25 cellular contexts compared by ENCODE assay signal in the genomic region with DNA sequence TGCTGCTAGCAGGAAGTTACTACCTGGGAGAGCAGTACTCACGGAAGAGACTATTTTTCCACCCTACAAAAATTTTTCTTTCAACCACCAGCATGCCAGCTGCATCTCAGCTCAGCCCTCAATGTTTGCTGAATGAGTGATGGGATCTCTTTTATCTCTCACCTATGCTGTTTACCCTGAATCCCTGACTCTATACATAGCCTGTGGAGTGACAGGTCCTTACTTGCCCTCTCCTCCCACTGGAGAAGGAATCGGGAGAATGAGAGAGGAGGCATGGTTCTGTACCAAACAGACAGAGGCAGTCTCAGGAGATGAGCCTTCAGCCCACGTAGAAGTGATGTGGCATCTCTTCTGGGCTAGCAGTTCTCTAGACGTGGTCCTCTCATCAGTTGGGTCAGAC. TPM values are rescaled to one million over a fixed set of nuclear protein-coding genes. Genes with fewer than 3 reads are reported as not detected.
A peak's percentile ranks its signal among the peaks of the same experiment; 100 is the strongest.
DNase-seq lines count a peak whose midpoint lies in the region; FAIRE-seq and TF ChIP-seq lines count a peak whose summit lies in the region.
"Had no signal": no experiment of that assay in that cellular context is flagged by ENCODE, and none has a peak within 500 bp of the region (broad histone marks: within the 10 kb centered on the region; RNA-seq: fewer than 3 reads in every experiment).

No MANE protein-coding gene starts in this region.

- H3K4me1 ChIP-seq in tibial nerve (no peaks in the 10 kb centered on the region), small intestine (ENCODE audit: control insufficient read depth in 2 of 2, insufficient read depth in 1 of 2, low read depth in 1 of 2, low read length in 1 of 2) (peaks cover 3% of the 10 kb centered on the region in 2 donors)
- H3K4me1 ChIP-seq: SJCRH30 had no signal

- TF ChIP-seq EP300 in tibial nerve (IDR thresholded peaks at IDR 0.05): no peak

- H3K9me3 ChIP-seq in tibial nerve: no peaks in the 10 kb centered on the region
- H3K9me3 ChIP-seq in small intestine (ENCODE audit: control insufficient read depth, low read depth): no peaks in the 10 kb centered on the region
- H3K9me3 ChIP-seq: MG63, SJCRH30 had no signal

- H3K27me3 ChIP-seq in tibial nerve: peaks cover 0 to 23% of the 10 kb centered on the region in 2 donors
- H3K27me3 ChIP-seq in small intestine (ENCODE audit: control insufficient read depth in 2 of 2, insufficient read depth in 2 of 2, low read length in 2 of 2): no peaks in the 10 kb centered on the region
- H3K27me3 ChIP-seq: SJCRH30 had no signal

- 74 to 78% methylated on average over 4 of the region's 4 CpGs for WGBS in tibial nerve, 2 donors
- 55 to 62% (median 60%) methylated on average over 4 of the region's 4 CpGs for WGBS in small intestine, 3 donors

- no peak overlapping the region for H3K4me3 ChIP-seq in epithelial cell of esophagus (ENCODE audit: low read length)
- H3K4me3 ChIP-seq in tibial nerve: no peak overlapping the region
- no peak overlapping the region for H3K4me3 ChIP-seq in small intestine (ENCODE audit: low read depth in 1 of 2, low read length in 2 of 2)
- H3K4me3 ChIP-seq: GM23248, MG63, SJCRH30 had no signal

- no peak for TF ChIP-seq POLR2A in tibial nerve (IDR thresholded peaks at IDR 0.05)

- no peak for FAIRE-seq in small intestine (lab: Jason Lieb, UNC)
- FAIRE-seq: GM18507, RCC 7860 had no signal

- TF ChIP-seq CTCF in epithelial cell of esophagus (IDR thresholded peaks at IDR 0.05; ENCODE audit: insufficient read depth, low read depth, low read length, missing control alignments) (no peak), tibial nerve (IDR thresholded peaks at IDR 0.05) (no peak)

- no peaks in the 10 kb centered on the region for H3K36me3 ChIP-seq in tibial nerve
- no peaks in the 10 kb centered on the region for H3K36me3 ChIP-seq in small intestine (ENCODE audit: control insufficient read depth in 2 of 2, insufficient read depth in 2 of 2, low read length in 2 of 2)
- H3K36me3 ChIP-seq: MG63, SJCRH30 had no signal

- no peak overlapping the region for H3K27ac ChIP-seq in tibial nerve
- no peak overlapping the region for H3K27ac ChIP-seq in small intestine (ENCODE audit: low read depth in 1 of 2, low read length in 1 of 2)
- H3K27ac ChIP-seq: 22Rv1, C4-2B, GM23248, SJCRH30 had no signal

- DNase-seq in NCI-H1105 treated with DMSO at 0.1 percent for 48 hours (lab: John Stamatoyannopoulos, UW): peak; percentile 18
- DNase-seq in NCI-H1105 (lab: John Stamatoyannopoulos, UW): no peak
- DNase-seq in DMS153 treated with DMSO at 0.1 percent for 48 hours (lab: John Stamatoyannopoulos, UW; ENCODE audit: unreplicated experiment): peak; percentile 47
- peak; percentile 93 for DNase-seq in NCI-H345 (lab: John Stamatoyannopoulos, UW)
- peak; percentile 60 for DNase-seq in epithelial cell of esophagus (ENCODE audit: low read depth)
- DNase-seq in tibial nerve (ENCODE audit: low spot score in 2 of 2): no peak
- DNase-seq in small intestine: no peak
- DNase-seq in cortex of kidney (lab: John Stamatoyannopoulos, UW): no peak
- DNase-seq: CD8-positive, alpha-beta T cell; DMS 273 treated with DMSO at 0.1 percent for 48 hours; GM23248; H9; KBM-7; MG63; NCI-H1436; NCI-H1930; NCI-H2107; NCI-H524; NCI-H774; SJCRH30 had no signal

RNA-seq across cellular contexts. Expression of a gene that starts 6.7 kb away (rescaled TPM):
- total RNA-seq in tibial nerve: 1 to 10 TPM; 1.3 to 5.7 (median 2.3) TPM
- 1 to 10 TPM in 2 of 3 donors, under 1 TPM in 1; 0.22 to 4.0 (median 1.6) TPM for polyA plus RNA-seq in small intestine
- total RNA-seq: CD8-positive, alpha-beta T cell; G401; GM23248; H9 had no signal
- polyA plus RNA-seq: GM23248 had no signal

Comparison
In these comparisons a context has a peak if more than half of its experiments do, and no peak if none do; other contexts are left out.
1. DNase-seq: peak in NCI-H1105 treated with DMSO at 0.1 percent for 48 hours (single experiment), DMS153 treated with DMSO at 0.1 percent for 48 hours (single experiment), NCI-H345 (single experiment) and epithelial cell of esophagus (single experiment); none in NCI-H1105 (single experiment), tibial nerve (0 of 2), small intestine (single experiment) and cortex of kidney (single experiment).